ENCODE assay signal across 21 cellular contexts in the genomic region with DNA sequence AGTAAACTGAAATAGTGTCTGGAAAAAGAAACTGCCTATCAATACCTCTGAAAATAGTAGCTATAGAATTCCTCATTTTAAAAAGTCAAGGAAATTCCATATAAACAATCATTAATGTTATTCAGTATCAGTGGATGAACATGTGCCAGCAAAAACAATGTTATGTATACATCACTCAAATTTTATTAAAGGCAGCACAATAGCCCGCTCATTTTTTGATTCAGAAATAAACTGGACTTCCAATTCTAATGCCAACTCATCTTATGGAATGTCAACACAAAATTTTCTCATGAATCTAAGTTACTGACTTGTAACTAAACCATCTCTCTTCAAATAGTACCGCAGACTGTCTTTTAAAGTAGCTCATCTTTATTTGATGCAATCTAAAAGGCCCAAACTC. TPM values are rescaled to one million over a fixed set of nuclear protein-coding genes. Genes with fewer than 3 reads are reported as not detected.
A peak's percentile ranks its signal among the peaks of the same experiment; 100 is the strongest.
DNase-seq lines count a peak whose midpoint lies in the region; TF ChIP-seq lines count a peak whose summit lies in the region.
"Had no signal": no experiment of that assay in that cellular context is flagged by ENCODE, and none has a peak within 500 bp of the region (broad histone marks: within the 10 kb centered on the region; RNA-seq: fewer than 3 reads in every experiment).

No MANE protein-coding gene starts in this region.

- peak overlapping the region; percentile 4 for H3K27ac Mint-ChIP-seq in progenitor cell of endocrine pancreas
- H3K27ac Mint-ChIP-seq: activated CD4-positive, alpha-beta memory T cell treated with anti-CD3 and anti-CD28 coated beads for 36 hours; stimulated activated effector memory CD8-positive, alpha-beta T cell treated with anti-CD3 and anti-CD28 coated beads, Interleukin-12 subunit alpha, Interleukin-12 subunit beta, amount 100 ng/mL, for 72 hours had no signal

- no peaks in the 10 kb centered on the region for H3K9me3 Mint-ChIP-seq in progenitor cell of endocrine pancreas (ENCODE audit: low read depth)
- H3K9me3 Mint-ChIP-seq: activated CD4-positive, alpha-beta memory T cell treated with anti-CD3 and anti-CD28 coated beads for 36 hours; stimulated activated effector memory CD8-positive, alpha-beta T cell treated with anti-CD3 and anti-CD28 coated beads, Interleukin-12 subunit alpha, Interleukin-12 subunit beta, amount 100 ng/mL, for 72 hours had no signal

- H3K4me1 Mint-ChIP-seq in progenitor cell of endocrine pancreas (ENCODE audit: low read depth): peaks cover 1% of the 10 kb centered on the region

- TF ChIP-seq POLR2A in tibial nerve (IDR thresholded peaks at IDR 0.05): no peak

- peaks cover 33% of the 10 kb centered on the region for H3K36me3 ChIP-seq in SJSA1
- peaks cover 0 to 17% (median 0%) of the 10 kb centered on the region in 3 donors for H3K36me3 ChIP-seq in tibial nerve

- WGBS in tibial nerve, 2 donors: 62 to 66% methylated on average over 2 of the region's 2 CpGs

- no peak for TF ChIP-seq CTCF in progenitor cell of endocrine pancreas (IDR thresholded peaks at IDR 0.05; ENCODE audit: unreplicated experiment)
- no peak for TF ChIP-seq CTCF in tibial nerve (IDR thresholded peaks at IDR 0.05)

- H3K27me3 Mint-ChIP-seq in progenitor cell of endocrine pancreas: no peaks in the 10 kb centered on the region
- H3K27me3 Mint-ChIP-seq: activated CD4-positive, alpha-beta memory T cell treated with anti-CD3 and anti-CD28 coated beads for 36 hours had no signal

- peaks cover 24% of the 10 kb centered on the region for H3K4me1 ChIP-seq in SJSA1 (replicated peaks)
- H3K4me1 ChIP-seq in tibial nerve: peaks cover 0 to 23% (median 0%) of the 10 kb centered on the region in 4 donors
- H3K4me1 ChIP-seq: foreskin keratinocyte, right lobe of liver, testis had no signal

- TF ChIP-seq EP300 in tibial nerve (IDR thresholded peaks at IDR 0.05): no peak

- H3K4me3 ChIP-seq in SJSA1 (no peak overlapping the region), tibial nerve (no peak overlapping the region)
- H3K4me3 ChIP-seq: lung, PC-9, right lobe of liver, testis had no signal

- H3K9me3 ChIP-seq in SJSA1 (replicated peaks) (no peaks in the 10 kb centered on the region), tibial nerve (no peaks in the 10 kb centered on the region)
- H3K9me3 ChIP-seq: right lobe of liver, testis had no signal

- DNase-seq in EH (ENCODE audit: low read depth): peak; percentile 81
- DNase-seq in SJSA1 (ENCODE audit: low read depth in 1 of 2, low spot score in 2 of 2): peak in 1 of 2 experiments; percentile 57
- peak; percentile 62 for DNase-seq in fibroblast of gingiva (ENCODE audit: low read depth)
- no peak for DNase-seq in progenitor cell of endocrine pancreas (ENCODE audit: low spot score, unreplicated experiment)
- no peak for DNase-seq in NCI-H187 (lab: John Stamatoyannopoulos, UW)
- no peak for DNase-seq in COLO829 (ENCODE audit: low spot score)
- DNase-seq in tibial nerve (ENCODE audit: low spot score in 2 of 2): no peak
- DNase-seq: activated CD4-positive, alpha-beta memory T cell treated with anti-CD3 and anti-CD28 coated beads for 36 hours; AML-193; hippocampal formation; islet precursor cell; NCI-H1048; NCI-H1930; NCI-H345; PC-9; right lobe of liver; testis had no signal

- H3K27me3 ChIP-seq in SJSA1 (replicated peaks) (no peaks in the 10 kb centered on the region), tibial nerve (no peaks in the 10 kb centered on the region)
- H3K27me3 ChIP-seq: foreskin keratinocyte, right lobe of liver, testis had no signal

- 0 out of 2 replicates have a peak overlapping the region, but pooled peaks have one; percentile 8 for H3K27ac ChIP-seq in SJSA1
- no peak overlapping the region for H3K27ac ChIP-seq in tibial nerve
- H3K27ac ChIP-seq: foreskin keratinocyte, KMS-11, PC-9, right lobe of liver, testis had no signal

- no peaks in the 10 kb centered on the region for H3K36me3 Mint-ChIP-seq in progenitor cell of endocrine pancreas (ENCODE audit: insufficient read depth)
- H3K36me3 Mint-ChIP-seq: activated CD4-positive, alpha-beta memory T cell treated with anti-CD3 and anti-CD28 coated beads for 36 hours; stimulated activated effector memory CD8-positive, alpha-beta T cell treated with anti-CD3 and anti-CD28 coated beads, Interleukin-12 subunit alpha, Interleukin-12 subunit beta, amount 100 ng/mL, for 72 hours had no signal

- H3K4me3 Mint-ChIP-seq in progenitor cell of endocrine pancreas (ENCODE audit: low read depth): no peak overlapping the region
- H3K4me3 Mint-ChIP-seq: activated CD4-positive, alpha-beta memory T cell treated with anti-CD3 and anti-CD28 coated beads for 36 hours; stimulated activated effector memory CD8-positive, alpha-beta T cell treated with anti-CD3 and anti-CD28 coated beads, Interleukin-12 subunit alpha, Interleukin-12 subunit beta, amount 100 ng/mL, for 72 hours had no signal

RNA-seq across cellular contexts. Expression of a gene that starts 19.0 kb away (rescaled TPM):
- 332 and 499 TPM in 2 replicates for total RNA-seq in SJSA1 (2014; rRNA removed; shearing (Covaris generic))
- total RNA-seq in progenitor cell of endocrine pancreas (22.9 and 34.6 TPM in 2 replicates), tibial nerve (1,000 to 10,000 TPM; 1,850 to 2,559 (median 1,931) TPM)

Comparison
In these comparisons a context has a peak if more than half of its experiments do, and no peak if none do; other contexts are left out.
1. DNase-seq: peak in EH (single experiment) and fibroblast of gingiva (single experiment); none in progenitor cell of endocrine pancreas (single experiment), NCI-H187 (0 of 2), COLO829 (single experiment) and tibial nerve (0 of 2).